In genomic region chr22:50186789-50187523, GRCh38 we compare ENCODE assay signal across 8 cellular contexts. TPM values are rescaled to one million over a fixed set of nuclear protein-coding genes. Genes with fewer than 3 reads are reported as not detected.
DNase-seq lines count a peak whose midpoint lies in the region; ATAC-seq and FAIRE-seq lines count a peak whose summit lies in the region.

No MANE protein-coding gene starts in this region.

- H3K4me3 ChIP-seq in skeletal muscle satellite cell (ENCODE audit: low read length): peak overlapping the region; percentile 81

- peak overlapping the region; percentile 92 for H3K4me2 ChIP-seq in skeletal muscle satellite cell (ENCODE audit: low read length)

- peak overlapping the region; percentile 85 for H3K9ac ChIP-seq in skeletal muscle satellite cell (ENCODE audit: low read depth, low read length)

- intact Hi-C loops in left cardiac atrium (cut with DNase I): no loop called here

- H3K4me3 Mint-ChIP-seq in activated CD8-positive, alpha-beta T cell treated with anti-CD3 and anti-CD28 coated beads, Interleukin-2, amount 10 ng/mL, durations not matched to agents 7 days and 5 days: peak overlapping the region; percentile 90

- CTCF ChIA-PET in activated CD8-positive, alpha-beta T cell treated with anti-CD3 and anti-CD28 coated beads, Interleukin-2, amount 10 ng/mL, durations not matched to agents 7 days and 5 days (lab: Charles Lee): interaction anchor here (0.8 to 2.4 kb wide), 7 partner anchors 20 to 321 kb away, joined by 3 to 10 read pairs (median 4); partner anchors contain the start of genes HDAC10, LMF2 and NCAPH2

- H3K36me3 Mint-ChIP-seq in activated CD8-positive, alpha-beta T cell treated with anti-CD3 and anti-CD28 coated beads, Interleukin-2, amount 10 ng/mL, durations not matched to agents 7 days and 5 days (ENCODE audit: low read depth): peaks cover 21% of the 10 kb centered on the region

- H3K27ac Mint-ChIP-seq in activated CD8-positive, alpha-beta T cell treated with anti-CD3 and anti-CD28 coated beads, Interleukin-2, amount 10 ng/mL, durations not matched to agents 7 days and 5 days: peak overlapping the region; percentile 90

- peak; percentile 35 for DNase-seq in NCI-H748 (lab: John Stamatoyannopoulos, UW; ENCODE audit: unreplicated experiment)
- DNase-seq in NCI-H748 treated with DMSO at 0.1 percent for 48 hours (lab: John Stamatoyannopoulos, UW): no peak
- DNase-seq in activated CD8-positive, alpha-beta T cell treated with anti-CD3 and anti-CD28 coated beads, Interleukin-2, amount 10 ng/mL, durations not matched to agents 7 days and 5 days: peak; percentile 38
- peak; percentile 29 for DNase-seq in left cardiac atrium
- no peak for DNase-seq in cerebellum (ENCODE audit: low spot score)
- DNase-seq in HTR-8/SVneo (ENCODE audit: insufficient read length, low spot score): no peak
- no peak for DNase-seq in central memory CD4-positive, alpha-beta T cell

- H3K4me1 Mint-ChIP-seq in activated CD8-positive, alpha-beta T cell treated with anti-CD3 and anti-CD28 coated beads, Interleukin-2, amount 10 ng/mL, durations not matched to agents 7 days and 5 days (ENCODE audit: low read depth): peaks cover 46% of the 10 kb centered on the region

- H3K27me3 Mint-ChIP-seq in activated CD8-positive, alpha-beta T cell treated with anti-CD3 and anti-CD28 coated beads, Interleukin-2, amount 10 ng/mL, durations not matched to agents 7 days and 5 days (ENCODE audit: low read depth): no peaks in the 10 kb centered on the region

- ATAC-seq in activated CD8-positive, alpha-beta T cell treated with anti-CD3 and anti-CD28 coated beads, Interleukin-2, amount 10 ng/mL, durations not matched to agents 7 days and 5 days: no peak
- no peak for ATAC-seq in left cardiac atrium

- peaks cover 3% of the 10 kb centered on the region for H3K36me3 ChIP-seq in skeletal muscle satellite cell (ENCODE audit: insufficient read depth, low read length)

- POLR2A ChIA-PET in activated CD8-positive, alpha-beta T cell treated with anti-CD3 and anti-CD28 coated beads, Interleukin-2, amount 10 ng/mL, durations not matched to agents 7 days and 5 days (lab: Charles Lee): interaction anchor here (0.8 to 1.5 kb wide), 5 partner anchors 10 to 339 kb away, joined by 3 to 6 read pairs (median 3); partner anchors contain the start of gene SCO2

- no peaks in the 10 kb centered on the region for H3K9me3 ChIP-seq in skeletal muscle satellite cell (replicated peaks; ENCODE audit: low read length)

- H3K4me1 ChIP-seq in skeletal muscle satellite cell (ENCODE audit: control insufficient read depth, insufficient read depth, low read length): peaks cover 41% of the 10 kb centered on the region

- no peaks in the 10 kb centered on the region for H3K27me3 ChIP-seq in skeletal muscle satellite cell (ENCODE audit: control insufficient read depth, insufficient read depth, low read length)

- no peaks in the 10 kb centered on the region for H3K9me3 Mint-ChIP-seq in activated CD8-positive, alpha-beta T cell treated with anti-CD3 and anti-CD28 coated beads, Interleukin-2, amount 10 ng/mL, durations not matched to agents 7 days and 5 days (ENCODE audit: insufficient read depth)

- FAIRE-seq in HTR-8/SVneo (lab: Jason Lieb, UNC): no peak

RNA-seq across cellular contexts. Expression of gene TRABD, which starts 1.2 kb away (rescaled TPM):
- total RNA-seq in activated CD8-positive, alpha-beta T cell treated with anti-CD3 and anti-CD28 coated beads, Interleukin-2, amount 10 ng/mL, durations not matched to agents 7 days and 5 days: 100 to 1,000 TPM; 115 to 129 TPM
- total RNA-seq in left cardiac atrium (10 to 100 TPM; 19.6 to 26.1 TPM), cerebellum (5.7 TPM)
- total RNA-seq in skeletal muscle satellite cell (2012; rRNA removed): 30.8 and 31.4 TPM in 2 replicates

RNA-seq across cellular contexts. Expression of gene SELENOO, which starts 13.9 kb away (rescaled TPM):
- 10 to 100 TPM; 23.6 to 24.4 TPM for total RNA-seq in activated CD8-positive, alpha-beta T cell treated with anti-CD3 and anti-CD28 coated beads, Interleukin-2, amount 10 ng/mL, durations not matched to agents 7 days and 5 days
- total RNA-seq in left cardiac atrium: 10 to 100 TPM; 11.7 to 15.0 TPM
- total RNA-seq in skeletal muscle satellite cell (2012; rRNA removed): 10.1 and 17.5 TPM in 2 replicates
- 10.0 TPM for total RNA-seq in cerebellum

RNA-seq across cellular contexts. Expression of gene PANX2, which starts 16.4 kb away (rescaled TPM):
- total RNA-seq in activated CD8-positive, alpha-beta T cell treated with anti-CD3 and anti-CD28 coated beads, Interleukin-2, amount 10 ng/mL, durations not matched to agents 7 days and 5 days: under 1 TPM in 1 of 2 experiments, not detected in 1; 0.10 TPM
- total RNA-seq in left cardiac atrium (1 to 10 TPM in 1 of 2 donors, under 1 TPM in 1; 0.89 to 1.1 TPM), cerebellum (2.7 TPM)
- total RNA-seq in skeletal muscle satellite cell (2012; rRNA removed): 0.22 and 0.25 TPM in 2 replicates

RNA-seq across cellular contexts. Expression of gene TUBGCP6, which starts 57.9 kb away (rescaled TPM):
- total RNA-seq in activated CD8-positive, alpha-beta T cell treated with anti-CD3 and anti-CD28 coated beads, Interleukin-2, amount 10 ng/mL, durations not matched to agents 7 days and 5 days: 10 to 100 TPM; 53.2 to 58.1 TPM
- total RNA-seq in left cardiac atrium: 10 to 100 TPM; 20.4 to 22.0 TPM
- total RNA-seq in skeletal muscle satellite cell (2012; rRNA removed): 21.0 and 21.3 TPM in 2 replicates
- 41.3 TPM for total RNA-seq in cerebellum

Comparison
In these comparisons a context has a peak if more than half of its experiments do, and no peak if none do; other contexts are left out.
1. DNase-seq: peak in NCI-H748 (single experiment), activated CD8-positive, alpha-beta T cell treated with anti-CD3 and anti-CD28 coated beads, Interleukin-2, amount 10 ng/mL, durations not matched to agents 7 days and 5 days (single experiment) and left cardiac atrium (single experiment); none in NCI-H748 treated with DMSO at 0.1 percent for 48 hours (single experiment), cerebellum (single experiment), HTR-8/SVneo (single experiment) and central memory CD4-positive, alpha-beta T cell (single experiment).
2. RNA of gene TRABD, which starts 1.2 kb away (total RNA-seq): 115 to 129 TPM in activated CD8-positive, alpha-beta T cell treated with anti-CD3 and anti-CD28 coated beads, Interleukin-2, amount 10 ng/mL, durations not matched to agents 7 days and 5 days; 19.6 to 26.1 TPM in left cardiac atrium and 5.7 TPM in cerebellum (single experiment); every median in the first group is over 4 times any median in the second.